28 cellular contexts compared by ENCODE assay signal in genomic region chr21:42754270-42754933, GRCh38.
"Had no signal": no experiment of that assay in that cellular context is flagged by ENCODE, and none has a peak within 500 bp of the region (broad histone marks: within the 10 kb centered on the region; RNA-seq: fewer than 3 reads in every experiment).

No MANE protein-coding gene starts in this region.

- H3K27ac Mint-ChIP-seq: activated naive CD8-positive, alpha-beta T cell; activated T-helper 2 cell treated with anti-CD3 and anti-CD28 coated beads, Interferon-gamma antibody, Interleukin-2, Interleukin-4, amounts not matched to agents 10 μg/mL and 5 μg/mL and 100 μg/mL, durations not matched to agents 14 hours and 24 hours and 36 hours; memory B cell; nephron; stimulated activated naive B cell treated with anti-CD40 and anti-IgM and Interleukin-4, amounts not matched to agents 10 μg/mL and 1 μg/mL and 100 μg/mL, for 72 hours; type B pancreatic cell had no signal

- FAIRE-seq: astrocyte, small intestine had no signal

- H3K27ac ChIP-seq: adrenal gland, foreskin keratinocyte, neutrophil, parathyroid adenoma, SK-N-MC, thoracic aorta had no signal

- H3K4me3 Mint-ChIP-seq: activated naive CD8-positive, alpha-beta T cell; central memory CD8-positive, alpha-beta T cell; memory B cell; nephron; stimulated activated naive B cell treated with anti-CD40 and anti-IgM and Interleukin-4, amounts not matched to agents 10 μg/mL and 1 μg/mL and 100 μg/mL, for 72 hours; type B pancreatic cell had no signal

- H3K4me3 ChIP-seq: adrenal gland, SK-N-MC, thoracic aorta had no signal

- H3K9me3 ChIP-seq: adrenal gland, neutrophil, thoracic aorta had no signal

- H3K36me3 ChIP-seq: adrenal gland, neutrophil, thoracic aorta had no signal

- H3K9me3 Mint-ChIP-seq: activated T-helper 2 cell treated with anti-CD3 and anti-CD28 coated beads, Interferon-gamma antibody, Interleukin-2, Interleukin-4, amounts not matched to agents 10 μg/mL and 5 μg/mL and 100 μg/mL, durations not matched to agents 14 hours and 24 hours and 36 hours; central memory CD8-positive, alpha-beta T cell; memory B cell; nephron; stimulated activated naive B cell treated with anti-CD40 and anti-IgM and Interleukin-4, amounts not matched to agents 10 μg/mL and 1 μg/mL and 100 μg/mL, for 72 hours; type B pancreatic cell had no signal

- DNase-seq: activated CD4-positive, alpha-beta T cell treated with anti-CD3 and anti-CD28 coated beads for 1 hour; activated CD4-positive, alpha-beta T cell treated with anti-CD3 and anti-CD28 coated beads, Interleukin-2, amount 50 U/mL, for 1 hour; activated naive CD4-positive, alpha-beta T cell; activated T-cell treated with anti-CD3 and anti-CD28 coated beads, Interleukin-2, amount 50 U/mL, for 1 hour; adrenal gland; effector CD4-positive, alpha-beta T cell; erythroblast; foreskin keratinocyte; hypothalamus; small intestine; stimulated activated CD4-positive, alpha-beta T cell treated with anti-CD3 and anti-CD28 coated beads, Interleukin-15, amount 100 ng/mL, for 24 hours; stimulated activated CD4-positive, alpha-beta T cell treated with anti-CD3 and anti-CD28 coated beads, Interleukin-2, amount 100 ng/mL, for 48 hours; stimulated activated CD8-positive, alpha-beta memory T cell treated with anti-CD3 and anti-CD28 coated beads, Interleukin-4, amount 100 ng/mL, for 48 hours; stimulated activated naive B cell treated with anti-CD40 and anti-IgM and Interleukin-4, amounts not matched to agents 10 μg/mL and 1 μg/mL and 100 μg/mL, for 72 hours; SW 1271; T-helper 2 cell had no signal

- H3K27me3 ChIP-seq: adrenal gland, foreskin keratinocyte, neutrophil had no signal

- H3K4me1 Mint-ChIP-seq: central memory CD8-positive, alpha-beta T cell; nephron; stimulated activated naive B cell treated with anti-CD40 and anti-IgM and Interleukin-4, amounts not matched to agents 10 μg/mL and 1 μg/mL and 100 μg/mL, for 72 hours had no signal

- H3K36me3 Mint-ChIP-seq: memory B cell; stimulated activated naive B cell treated with anti-CD40 and anti-IgM and Interleukin-4, amounts not matched to agents 10 μg/mL and 1 μg/mL and 100 μg/mL, for 72 hours; type B pancreatic cell had no signal

- H3K79me2 ChIP-seq: parathyroid adenoma had no signal

- H3K27me3 Mint-ChIP-seq: activated naive CD8-positive, alpha-beta T cell; central memory CD8-positive, alpha-beta T cell; type B pancreatic cell had no signal

- ATAC-seq: foreskin keratinocyte; sciatic nerve; stimulated activated naive B cell treated with anti-CD40 and anti-IgM and Interleukin-4, amounts not matched to agents 10 μg/mL and 1 μg/mL and 100 μg/mL, for 72 hours had no signal

- H3K9ac ChIP-seq: parathyroid adenoma had no signal

- H3K4me1 ChIP-seq: adrenal gland, foreskin keratinocyte, parathyroid adenoma had no signal

- H2AFZ ChIP-seq: parathyroid adenoma had no signal
